In genomic region chr5:178380541-178381074, GRCh38 we compare ENCODE assay signal across 1 cellular context.
TF ChIP-seq lines count a peak whose summit lies in the region.

No MANE protein-coding gene starts in this region.

TF ChIP-seq in H1, 55 proteins besides CTCF, POLR2A, EP300 and RAD21 (continued from another document):
- TF ChIP-seq FOSL1 (IDR thresholded peaks at IDR 0.05; ENCODE audit: insufficient read depth, low read depth, low read length) (no peak), TEAD4 (IDR thresholded peaks at IDR 0.05; ENCODE audit: low read depth, low read length) (no peak), KDM4A (IDR thresholded peaks at IDR 0.05; ENCODE audit: low read depth, low read length, severe bottlenecking) (no peak), POLR2AphosphoS5 (IDR thresholded peaks at IDR 0.05; ENCODE audit: low read depth, low read length) (no peak), BRCA1 (IDR thresholded peaks at IDR 0.05; ENCODE audit: low read depth, low read length) (no peak), RFX5 (IDR thresholded peaks at IDR 0.05; ENCODE audit: borderline replicate concordance, low read depth, low read length) (no peak), YY1 (IDR thresholded peaks at IDR 0.05; ENCODE audit: low read depth, low read length) (no peak), SIRT6 (IDR thresholded peaks at IDR 0.05; ENCODE audit: low read length) (no peak), GABPA (IDR thresholded peaks at IDR 0.05; ENCODE audit: borderline replicate concordance, insufficient read depth, low read length) (no peak), BCL11A (IDR thresholded peaks at IDR 0.05; ENCODE audit: low read depth in 2 of 2, low read length in 2 of 2) (no peak), NRF1 (IDR thresholded peaks at IDR 0.05; ENCODE audit: low read depth, low read length) (no peak), EGR1 (IDR thresholded peaks at IDR 0.05; ENCODE audit: borderline replicate concordance, low read depth, low read length) (no peak), USF2 (IDR thresholded peaks at IDR 0.05; ENCODE audit: low read length) (no peak), CBX5 (IDR thresholded peaks at IDR 0.05; ENCODE audit: low read depth, low read length) (no peak), SP4 (IDR thresholded peaks at IDR 0.05; ENCODE audit: low read length) (no peak)
